ENCODE assay signal across 22 cellular contexts in the genomic region with DNA sequence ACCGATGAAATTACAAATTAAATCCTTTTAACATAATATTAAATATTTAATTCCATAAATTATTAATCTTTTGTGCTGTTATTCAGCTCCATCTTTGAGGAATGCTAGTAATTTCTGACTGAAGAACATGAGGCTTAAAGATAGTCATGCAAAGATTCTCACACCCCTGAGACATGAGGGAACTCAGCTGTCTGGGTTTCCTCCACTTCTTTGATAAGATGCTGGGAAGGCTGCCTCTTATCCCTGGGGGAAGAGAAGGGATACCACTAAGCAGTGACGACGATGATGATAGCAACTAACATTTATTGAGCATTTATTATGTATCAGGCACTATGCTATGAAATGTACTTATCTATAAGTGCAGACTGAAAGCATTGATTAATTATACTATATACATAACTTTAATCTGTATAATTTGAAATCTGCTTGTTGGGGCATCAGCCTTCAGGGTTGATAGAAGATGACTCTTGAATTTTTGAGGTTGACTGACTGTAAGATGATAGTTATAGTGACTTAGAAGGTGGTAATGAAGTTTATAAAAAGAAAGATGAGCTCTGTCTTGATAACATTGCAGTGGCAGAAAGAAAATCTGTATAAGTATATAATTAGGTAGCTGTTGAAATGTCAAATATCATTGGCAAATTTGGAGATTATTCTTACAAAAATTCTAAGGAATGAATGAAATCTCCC.
DNase-seq lines count a peak whose midpoint lies in the region; ATAC-seq, FAIRE-seq and TF ChIP-seq lines count a peak whose summit lies in the region.
"Had no signal": no experiment of that assay in that cellular context is flagged by ENCODE, and none has a peak within 500 bp of the region (broad histone marks: within the 10 kb centered on the region; RNA-seq: fewer than 3 reads in every experiment).

No MANE protein-coding gene starts in this region.

- no peak overlapping the region for H3K23ac ChIP-seq in mesendoderm (ENCODE audit: low read length)

- H3K4ac ChIP-seq in mesendoderm (ENCODE audit: low read depth, low read length) = no peak overlapping the region

- no peaks in the 10 kb centered on the region for H3K79me1 ChIP-seq in mesendoderm (ENCODE audit: low read length)

- TF ChIP-seq CTCF in psoas muscle (IDR thresholded peaks at IDR 0.05) = no peak

- FAIRE-seq in GM12892 (lab: Jason Lieb, UNC) = peak; percentile 51
- FAIRE-seq: A549, H1 had no signal

- H3K4me3 ChIP-seq in mesendoderm (ENCODE audit: low read length) = no peak overlapping the region
- no peak overlapping the region for H3K4me3 ChIP-seq in psoas muscle
- H3K4me3 ChIP-seq: A549; BLaER1 treated with 17β-estradiol and CSF1 and Interleukin-3, amounts not matched to agents 10 nM and 100 nM; GM23248 had no signal

- no peak overlapping the region for H2BK5ac ChIP-seq in mesendoderm (ENCODE audit: low read length)

- 100% methylated on average over 1 of the region's 3 CpGs for WGBS in mesendoderm (ENCODE audit: extremely low coverage, insufficient coverage, low lambda C conversion rate)
- 89 to 94% (median 93%) methylated on average over 3 of the region's 3 CpGs for WGBS in psoas muscle, 3 donors

- no peak overlapping the region for H3K56ac ChIP-seq in mesendoderm (ENCODE audit: low read length)

- H3K4me2 ChIP-seq in mesendoderm (ENCODE audit: low read length) = no peak overlapping the region
- H3K4me2 ChIP-seq: A549; BLaER1 treated with 17β-estradiol and CSF1 and Interleukin-3, amounts not matched to agents 10 nM and 100 nM had no signal

- intact Hi-C loops in psoas muscle (cut with DNase I) = no loop called here

- H3K79me2 ChIP-seq in mesendoderm (ENCODE audit: control insufficient read depth, insufficient read depth, low read length) = no peaks in the 10 kb centered on the region

- DNase-seq in GM12892 (ENCODE audit: insufficient read length) (no peak), mesendoderm (peak; percentile 56), psoas muscle (no peak), GM19240 (ENCODE audit: insufficient read length, low spot score) (no peak), KG1 (lab: John Stamatoyannopoulos, UW) (no peak)
- no peak for DNase-seq in activated T-cell treated with anti-CD3 and anti-CD28 coated beads, Interleukin-2, amount 50 U/mL, for 1 hour
- DNase-seq: 8988T; ACHN; AML-193; BE2C; Calu3; CD4-positive, alpha-beta T cell; COR-L47; DMS53; DMS79 treated with DMSO at 0.1 percent for 48 hours; GM23248; H7; HCEC 1CT had no signal

- no peak overlapping the region for H3K9ac ChIP-seq in mesendoderm (ENCODE audit: low read length)
- H3K9ac ChIP-seq: BLaER1 treated with 17β-estradiol and CSF1 and Interleukin-3, amounts not matched to agents 10 nM and 100 nM; GM23248 had no signal

- ATAC-seq in psoas muscle (peak in 2 of 4 donors; percentile 43 to 59), GM18907 (IDR thresholded peaks at IDR 0.05; ENCODE audit: unreplicated experiment) (no peak)
- ATAC-seq: A549 had no signal

- H3K27me3 ChIP-seq in mesendoderm (ENCODE audit: insufficient read depth, low read length, poor library complexity) = no peaks in the 10 kb centered on the region
- H3K27me3 ChIP-seq in psoas muscle (ENCODE audit: insufficient read depth in 3 of 3, low read length in 2 of 3) = no peaks in the 10 kb centered on the region
- H3K27me3 ChIP-seq: BE2C; BLaER1 treated with 17β-estradiol and CSF1 and Interleukin-3, amounts not matched to agents 10 nM and 100 nM had no signal

- H3K9me3 ChIP-seq in psoas muscle = no peaks in the 10 kb centered on the region
- H3K9me3 ChIP-seq: A549, BE2C had no signal

- H4K8ac ChIP-seq in mesendoderm (ENCODE audit: low read depth, low read length) = no peak overlapping the region

- H2BK120ac ChIP-seq in mesendoderm (ENCODE audit: low read depth, low read length) = no peak overlapping the region

- H3K4me1 ChIP-seq in mesendoderm (ENCODE audit: control insufficient read depth, low read depth, low read length) (no peaks in the 10 kb centered on the region), psoas muscle (peaks cover 33% of the 10 kb centered on the region)
- H3K4me1 ChIP-seq: BE2C; BLaER1 treated with 17β-estradiol and CSF1 and Interleukin-3, amounts not matched to agents 10 nM and 100 nM had no signal

- H3K27ac ChIP-seq in mesendoderm (ENCODE audit: low read depth, low read length) (no peak overlapping the region), psoas muscle (peak overlapping the region; percentile 34)
- H3K27ac ChIP-seq: A549; BLaER1 treated with 17β-estradiol and CSF1 and Interleukin-3, amounts not matched to agents 10 nM and 100 nM; GM23248 had no signal

- H2AK5ac ChIP-seq in mesendoderm (ENCODE audit: low read length) = no peak overlapping the region

- H3K36me3 ChIP-seq in mesendoderm (ENCODE audit: control insufficient read depth, insufficient read depth, low read length) (no peaks in the 10 kb centered on the region), psoas muscle (ENCODE audit: insufficient read depth in 1 of 2, low read depth in 1 of 2) (peaks cover 3 to 13% of the 10 kb centered on the region in 2 donors)
- H3K36me3 ChIP-seq: BE2C had no signal

- no peak overlapping the region for H2BK15ac ChIP-seq in mesendoderm (replicated peaks; ENCODE audit: low read depth)

- no peak overlapping the region for H4K5ac ChIP-seq in mesendoderm (ENCODE audit: low read length)

- TF ChIP-seq POLR2A in GM12892 (IDR thresholded peaks at IDR 0.05; ENCODE audit: low read depth, low read length) = no peak

- no peak overlapping the region for H3K18ac ChIP-seq in mesendoderm (ENCODE audit: low read length)
